In the genomic region with DNA sequence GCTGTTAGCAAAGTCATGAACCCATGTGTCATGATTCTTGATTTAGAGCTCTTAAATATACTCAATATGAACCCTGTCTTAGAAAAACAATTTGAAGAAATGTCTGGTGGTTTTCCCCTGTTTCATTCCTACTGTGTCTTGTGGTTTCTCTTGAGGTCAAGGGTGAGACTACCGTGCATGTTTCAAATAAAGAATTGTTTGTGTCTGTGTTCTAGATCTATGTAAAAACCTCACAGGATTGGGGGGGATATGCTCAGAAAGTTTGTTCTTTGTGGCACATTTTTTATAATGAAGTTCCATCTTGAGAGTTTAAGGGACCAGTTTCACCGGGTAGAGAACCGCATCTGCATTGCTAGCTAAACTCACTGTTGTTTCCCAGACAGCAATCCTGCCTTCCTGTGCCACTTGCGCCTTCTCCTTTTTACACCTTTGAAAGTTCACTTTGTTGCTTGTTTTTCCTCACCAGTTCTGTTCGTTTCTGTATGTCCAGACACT, we compare ENCODE assay signal across 8 cellular contexts. TPM values are rescaled to one million over a fixed set of nuclear protein-coding genes. Genes with fewer than 3 reads are reported as not detected.
DNase-seq lines count a peak whose midpoint lies in the region; ATAC-seq and TF ChIP-seq lines count a peak whose summit lies in the region.

No MANE protein-coding gene starts in this region.

- no peak for TF ChIP-seq CTCF in tibial artery (IDR thresholded peaks at IDR 0.05)
- TF ChIP-seq CTCF in thyroid gland (IDR thresholded peaks at IDR 0.05) = no peak

- H3K36me3 ChIP-seq in tibial artery (no peaks in the 10 kb centered on the region), thyroid gland (no peaks in the 10 kb centered on the region)

- no peaks in the 10 kb centered on the region for H3K27me3 Mint-ChIP-seq in activated naive CD4-positive, alpha-beta T cell treated with anti-CD3 and anti-CD28 coated beads for 36 hours (ENCODE audit: low read depth)

- peak; percentile 49 for DNase-seq in activated naive CD4-positive, alpha-beta T cell treated with anti-CD3 and anti-CD28 coated beads for 36 hours
- no peak for DNase-seq in activated naive CD4-positive, alpha-beta T cell (lab: John Stamatoyannopoulos, UW)
- peak; percentile 54 for DNase-seq in SK-MEL-5 (ENCODE audit: low read depth, low spot score)
- peak; percentile 12 for DNase-seq in fibroblast of gingiva (ENCODE audit: low read depth)
- DNase-seq in tibial artery = no peak
- DNase-seq in putamen (ENCODE audit: low spot score) = no peak
- DNase-seq in thyroid gland = no peak

- H3K36me3 Mint-ChIP-seq in activated naive CD4-positive, alpha-beta T cell treated with anti-CD3 and anti-CD28 coated beads for 36 hours (ENCODE audit: low read depth) = peaks cover 1% of the 10 kb centered on the region

- no peak for TF ChIP-seq POLR2A in thyroid gland (IDR thresholded peaks at IDR 0.05)

- H3K4me1 ChIP-seq in tibial artery = peaks cover 0 to 64% (median 34%) of the 10 kb centered on the region in 4 donors
- H3K4me1 ChIP-seq in thyroid gland = peaks cover 9 to 25% of the 10 kb centered on the region in 2 donors

- ATAC-seq in HG03025 (IDR thresholded peaks at IDR 0.05; ENCODE audit: low FRiP score, unreplicated experiment) = peak; percentile 56

- WGBS in thyroid gland, 2 donors = 87 to 94% methylated on average over 5 of the region's 5 CpGs

- in situ Hi-C loops in SK-MEL-5 (cut with HindIII; ENCODE audit: low pct_unique_long_range_greater_than_20kb, low sequenced_read_pairs) = no loop called here

- peak overlapping the region; percentile 86 for H3K27ac Mint-ChIP-seq in activated naive CD4-positive, alpha-beta T cell treated with anti-CD3 and anti-CD28 coated beads for 36 hours

- intact Hi-C loops in activated naive CD4-positive, alpha-beta T cell treated with anti-CD3 and anti-CD28 coated beads for 36 hours (cut with micrococcal nuclease) = loop anchor here (1.0 to 2.0 kb wide), 8 partner anchors 8 to 810 kb away; partner anchors contain the start of genes CACYBP, MRPS14 and RABGAP1L
- intact Hi-C loops in tibial artery (cut with DNase I; ENCODE audit: low total_unique reads) (no loop called here), thyroid gland (cut with DNase I) (no loop called here)

- H3K27ac ChIP-seq in tibial artery (peak overlapping the region; percentile 69 to 75), thyroid gland (no peak overlapping the region)

- peaks cover 63% of the 10 kb centered on the region for H3K4me1 Mint-ChIP-seq in activated naive CD4-positive, alpha-beta T cell treated with anti-CD3 and anti-CD28 coated beads for 36 hours (ENCODE audit: low read depth)

- no peaks in the 10 kb centered on the region for H3K9me3 Mint-ChIP-seq in activated naive CD4-positive, alpha-beta T cell treated with anti-CD3 and anti-CD28 coated beads for 36 hours

- H3K27me3 ChIP-seq in tibial artery (no peaks in the 10 kb centered on the region), thyroid gland (no peaks in the 10 kb centered on the region)

- H3K4me3 ChIP-seq in tibial artery = no peak overlapping the region
- H3K4me3 ChIP-seq in thyroid gland (replicated peaks in 1 of 3) = no peak overlapping the region

- H3K4me3 Mint-ChIP-seq in activated naive CD4-positive, alpha-beta T cell treated with anti-CD3 and anti-CD28 coated beads for 36 hours = peak overlapping the region; percentile 51

- H3K9me3 ChIP-seq in tibial artery = no peaks in the 10 kb centered on the region
- H3K9me3 ChIP-seq in thyroid gland = no peaks in the 10 kb centered on the region

- CTCF ChIA-PET in activated naive CD4-positive, alpha-beta T cell treated with anti-CD3 and anti-CD28 coated beads for 36 hours (lab: Charles Lee) = interaction anchor here (0.6 to 1.5 kb wide), 5 partner anchors 8 to 60 kb away, joined by 3 to 5 read pairs (median 4); no protein-coding TSS in a partner anchor

RNA-seq across cellular contexts. Expression of gene CACYBP, which starts 30.9 kb away (rescaled TPM):
- 100 to 1,000 TPM; 322 to 354 TPM for total RNA-seq in activated naive CD4-positive, alpha-beta T cell treated with anti-CD3 and anti-CD28 coated beads for 36 hours
- total RNA-seq in SK-MEL-5 (2014; rRNA removed; shearing (Covaris generic)) = 446 and 485 TPM in 2 replicates
- polyA plus RNA-seq in SK-MEL-5 (2015; cell fraction: cytosol; rRNA removed) = 139 and 161 TPM in 2 replicates
- 39.6 and 106 TPM in 2 replicates for polyA plus RNA-seq in SK-MEL-5 (2015; cell fraction: nucleus; rRNA removed)
- total RNA-seq in thyroid gland = 10 to 100 TPM; 38.4 to 84.8 (median 64.3) TPM

RNA-seq across cellular contexts. Expression of gene MRPS14, which starts 54.4 kb away (rescaled TPM):
- 10 to 100 TPM; 48.8 to 51.2 TPM for total RNA-seq in activated naive CD4-positive, alpha-beta T cell treated with anti-CD3 and anti-CD28 coated beads for 36 hours
- total RNA-seq in SK-MEL-5 (2014; rRNA removed; shearing (Covaris generic)) = 34.2 and 37.4 TPM in 2 replicates
- polyA plus RNA-seq in SK-MEL-5 (2015; cell fraction: cytosol; rRNA removed) = 15.8 and 18.8 TPM in 2 replicates
- 28.1 and 35.7 TPM in 2 replicates for polyA plus RNA-seq in SK-MEL-5 (2015; cell fraction: nucleus; rRNA removed)
- 10 to 100 TPM; 30.6 to 43.8 (median 38.4) TPM for total RNA-seq in thyroid gland

Comparison
In these comparisons a context has a peak if more than half of its experiments do, and no peak if none do; other contexts are left out.
1. DNase-seq: peak in activated naive CD4-positive, alpha-beta T cell treated with anti-CD3 and anti-CD28 coated beads for 36 hours (single experiment), SK-MEL-5 (single experiment) and fibroblast of gingiva (single experiment); none in activated naive CD4-positive, alpha-beta T cell (0 of 4), tibial artery (0 of 2), putamen (single experiment) and thyroid gland (0 of 2).
2. H3K27ac ChIP-seq: peak in tibial artery (2 of 2); none in thyroid gland (0 of 3).